In the genomic region with DNA sequence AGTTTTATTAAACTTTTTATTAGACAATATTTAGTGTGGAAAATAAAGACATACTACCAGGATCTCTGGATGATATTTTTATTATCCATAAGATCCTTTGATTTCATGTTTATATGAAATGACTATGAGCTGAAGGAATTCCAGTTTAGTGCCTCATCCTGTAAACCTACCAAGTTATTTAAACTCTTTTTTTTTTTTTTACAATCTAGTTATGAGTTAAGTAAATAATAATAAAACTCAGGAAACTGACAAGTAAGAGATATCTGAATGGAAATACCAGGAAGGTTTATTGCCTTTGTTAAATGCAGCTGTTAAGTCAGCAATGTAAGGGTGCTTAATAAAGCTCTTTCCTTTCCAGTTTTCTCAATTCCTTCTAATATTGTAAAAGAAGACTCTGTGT, we compare ENCODE assay signal across 23 cellular contexts. TPM values are rescaled to one million over a fixed set of nuclear protein-coding genes. Genes with fewer than 3 reads are reported as not detected.
A peak's percentile ranks its signal among the peaks of the same experiment; 100 is the strongest.
DNase-seq lines count a peak whose midpoint lies in the region; ATAC-seq and TF ChIP-seq lines count a peak whose summit lies in the region.
"Had no signal": no experiment of that assay in that cellular context is flagged by ENCODE, and none has a peak within 500 bp of the region (broad histone marks: within the 10 kb centered on the region; RNA-seq: fewer than 3 reads in every experiment).

No MANE protein-coding gene starts in this region.

- no peaks in the 10 kb centered on the region for H3K9me3 ChIP-seq in RWPE2 (ENCODE audit: severe bottlenecking)
- H3K9me3 ChIP-seq in skeletal muscle satellite cell (replicated peaks; ENCODE audit: low read length) = no peaks in the 10 kb centered on the region
- H3K9me3 ChIP-seq: BLaER1, breast epithelium, right lobe of liver had no signal

- H3K27ac ChIP-seq in RWPE2 (ENCODE audit: poor library complexity, severe bottlenecking) = peak overlapping the region; percentile 35
- H3K27ac ChIP-seq: BLaER1, breast epithelium, right lobe of liver had no signal

- TF ChIP-seq CTCF in RWPE2 (IDR thresholded peaks at IDR 0.05; ENCODE audit: poor library complexity, severe bottlenecking) = no peak

- peak overlapping the region; percentile 86 for H3K9ac ChIP-seq in skeletal muscle satellite cell (ENCODE audit: low read depth, low read length)
- H3K9ac ChIP-seq: BLaER1 had no signal

- DNase-seq in ELR (ENCODE audit: low read depth) = peak; percentile 90
- DNase-seq in RWPE2 (ENCODE audit: low spot score) = no peak
- DNase-seq in fibroblast of peridontal ligament (ENCODE audit: extremely low read depth) = peak; percentile 60
- DNase-seq: activated CD4-positive, CD25-positive, alpha-beta regulatory T cell; activated naive CD8-positive, alpha-beta T cell treated with anti-CD3 and anti-CD28 coated beads for 36 hours; GOT3; NCI-H1694 treated with DMSO at 0.1 percent for 48 hours; NCI-H82; right lobe of liver; stimulated activated naive B cell treated with anti-CD40 and anti-IgM and Interleukin-4, amounts not matched to agents 10 μg/mL and 1 μg/mL and 100 μg/mL, for 72 hours; T-helper 9 cell had no signal

- H3K4me3 ChIP-seq in RWPE2 (ENCODE audit: severe bottlenecking) (no peak overlapping the region), skeletal muscle satellite cell (ENCODE audit: low read length) (no peak overlapping the region)
- H3K4me3 ChIP-seq: BLaER1, breast epithelium, right lobe of liver had no signal

- peak overlapping the region; percentile 27 for H3K4me2 ChIP-seq in skeletal muscle satellite cell (ENCODE audit: low read length)
- H3K4me2 ChIP-seq: BLaER1 had no signal

- H3K4me1 ChIP-seq in RWPE2 (ENCODE audit: insufficient read depth, poor library complexity, severe bottlenecking) = peaks cover 4% of the 10 kb centered on the region
- H3K4me1 ChIP-seq in skeletal muscle satellite cell (ENCODE audit: control insufficient read depth, insufficient read depth, low read length) = peaks cover 51% of the 10 kb centered on the region
- H3K4me1 ChIP-seq: BLaER1, breast epithelium, right lobe of liver had no signal

- ATAC-seq in RWPE2 (ENCODE audit: low read depth) (peak; percentile 46; the same call in 2 of the 3 replicates), HG02852 (IDR thresholded peaks at IDR 0.05; ENCODE audit: unreplicated experiment) (no peak), HG02642 (IDR thresholded peaks at IDR 0.05; ENCODE audit: poor library complexity, unreplicated experiment) (no peak), GM21423 (IDR thresholded peaks at IDR 0.05; ENCODE audit: unreplicated experiment) (no peak)
- ATAC-seq: right lobe of liver; stimulated activated naive B cell treated with anti-CD40 and anti-IgM and Interleukin-4, amounts not matched to agents 10 μg/mL and 1 μg/mL and 100 μg/mL, for 72 hours had no signal

- H3K36me3 ChIP-seq in RWPE2 (ENCODE audit: low read depth) (no peaks in the 10 kb centered on the region), skeletal muscle satellite cell (ENCODE audit: insufficient read depth, low read length) (no peaks in the 10 kb centered on the region)
- H3K36me3 ChIP-seq: BLaER1, breast epithelium, right lobe of liver had no signal

- H3K27me3 ChIP-seq in RWPE2 (ENCODE audit: insufficient read depth, poor library complexity, severe bottlenecking) (no peaks in the 10 kb centered on the region), skeletal muscle satellite cell (ENCODE audit: control insufficient read depth, insufficient read depth, low read length) (no peaks in the 10 kb centered on the region)
- H3K27me3 ChIP-seq: BLaER1, breast epithelium, right lobe of liver had no signal

RNA-seq across cellular contexts. Expression of gene RXFP2, which starts 53.9 kb away (rescaled TPM):
- total RNA-seq in skeletal muscle satellite cell (2012; rRNA removed) = not detected in 2 replicates
- total RNA-seq: activated CD8-positive, alpha-beta memory T cell treated with anti-CD3 and anti-CD28 coated beads for 36 hours; activated naive CD8-positive, alpha-beta T cell treated with anti-CD3 and anti-CD28 coated beads for 36 hours; activated T-helper 1 cell treated with anti-CD3 and anti-CD28 coated beads, Interleukin-12 subunit alpha, Interleukin-12 subunit beta, Interleukin-2, Interleukin-4 antibody, amounts not matched to agents 30 ng/mL and 10 ng/mL and 1 ng/mL, durations not matched to agents 14 hours and 24 hours and 36 hours; epithelial cell of proximal tubule; myocyte; osteocyte; right lobe of liver; SK-MEL-5 had no signal
